ENCODE assay signal across 2 cellular contexts in genomic region chr7:21543528-21544302, GRCh38.
TF ChIP-seq lines count a peak whose summit lies in the region.

No MANE protein-coding gene starts in this region.

TF ChIP-seq in liver, 16 proteins besides CTCF, POLR2A, EP300 and RAD21 (continued from another document):
- TF ChIP-seq, protein P1, sequence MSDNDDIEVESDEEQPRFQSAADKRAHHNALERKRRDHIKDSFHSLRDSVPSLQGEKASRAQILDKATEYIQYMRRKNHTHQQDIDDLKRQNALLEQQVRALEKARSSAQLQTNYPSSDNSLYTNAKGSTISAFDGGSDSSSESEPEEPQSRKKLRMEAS (IDR thresholded peaks at IDR 0.05) = no peak
- TF ChIP-seq TAF1 (conservative IDR thresholded peaks at IDR 0.05) (no peak), FOXA2 (IDR thresholded peaks at IDR 0.05) (no peak), HNF4A (conservative IDR thresholded peaks at IDR 0.05) (no peak), HNF4G (IDR thresholded peaks at IDR 0.05) (no peak), EGR1 (IDR thresholded peaks at IDR 0.05; ENCODE audit: low read depth in 2 of 2) (no peak)
- TF ChIP-seq, protein P2, sequence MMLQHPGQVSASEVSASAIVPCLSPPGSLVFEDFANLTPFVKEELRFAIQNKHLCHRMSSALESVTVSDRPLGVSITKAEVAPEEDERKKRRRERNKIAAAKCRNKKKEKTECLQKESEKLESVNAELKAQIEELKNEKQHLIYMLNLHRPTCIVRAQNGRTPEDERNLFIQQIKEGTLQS (IDR thresholded peaks at IDR 0.05) = no peak

TF ChIP-seq in HepG2, 621 proteins besides CTCF, POLR2A, EP300 and RAD21 (continued from another document):
- TF ChIP-seq ZNF687 (CRISPR knock-in tag; IDR thresholded peaks at IDR 0.05) (no peak), CSRNP2 (CRISPR knock-in tag; conservative IDR thresholded peaks at IDR 0.05; ENCODE audit: low read depth) (no peak), ZNF513 (CRISPR knock-in tag; conservative IDR thresholded peaks at IDR 0.05) (no peak), CHCHD3 (CRISPR knock-in tag; IDR thresholded peaks at IDR 0.05) (no peak), ZFAT (CRISPR knock-in tag; conservative IDR thresholded peaks at IDR 0.05) (no peak), ZNF7 (CRISPR knock-in tag; IDR thresholded peaks at IDR 0.05) (no peak), MIXL1 (CRISPR knock-in tag; IDR thresholded peaks at IDR 0.05) (no peak)
TF ChIP-seq in HepG2: peak in this region for 0.
